In genomic region chr3:107574650-107575049, GRCh38 we compare ENCODE assay signal across 9 cellular contexts. TPM values are rescaled to one million over a fixed set of nuclear protein-coding genes. Genes with fewer than 3 reads are reported as not detected.
DNase-seq lines count a peak whose midpoint lies in the region; ATAC-seq, FAIRE-seq and TF ChIP-seq lines count a peak whose summit lies in the region.
"Had no signal": no experiment of that assay in that cellular context is flagged by ENCODE, and none has a peak within 500 bp of the region (broad histone marks: within the 10 kb centered on the region; RNA-seq: fewer than 3 reads in every experiment).

No MANE protein-coding gene starts in this region.

- peak; percentile 23 to 56 for DNase-seq in A549 (ENCODE audit: low read depth in 1 of 2, low spot score in 1 of 2)
- DNase-seq in SHP77 (lab: John Stamatoyannopoulos, UW), result peak; percentile 14 to 20
- DNase-seq in foreskin melanocyte, result peak; percentile 38
- no peak for DNase-seq in sciatic nerve (ENCODE audit: low spot score)
- DNase-seq in activated CD4-positive, alpha-beta memory T cell treated with anti-CD3 and anti-CD28 coated beads, Interleukin-2, amount 10 ng/mL, durations not matched to agents 7 days and 5 days, result no peak
- no peak for DNase-seq in activated CD4-positive, alpha-beta T cell treated with anti-CD3 and anti-CD28 coated beads for 48 hours

- no peaks in the 10 kb centered on the region for H3K9me3 Mint-ChIP-seq in activated CD4-positive, alpha-beta memory T cell treated with anti-CD3 and anti-CD28 coated beads, Interleukin-2, amount 10 ng/mL, durations not matched to agents 7 days and 5 days
- H3K9me3 Mint-ChIP-seq: dendritic cell treated with granulocyte-macrophage colony-stimulating factor and Interleukin-4, amounts not matched to agents 40 ng/mL and 50 ng/mL, for 4 days had no signal

- intact Hi-C loops in sciatic nerve (cut with DNase I), result no loop called here

- CTCF ChIA-PET in A549 (lab: Yijun Ruan, JAX), result interaction anchor here (0.6 to 3.0 kb wide), 20 partner anchors 12 to 903 kb away, joined by 3 to 18 read pairs (median 3); no protein-coding TSS in a partner anchor
- CTCF ChIA-PET in activated CD4-positive, alpha-beta memory T cell treated with anti-CD3 and anti-CD28 coated beads, Interleukin-2, amount 10 ng/mL, durations not matched to agents 7 days and 5 days (lab: Charles Lee), result interaction anchor here (0.7 to 1.8 kb wide), 8 partner anchors 17 to 116 kb away, joined by 3 to 8 read pairs (median 3); no protein-coding TSS in a partner anchor

- no peaks in the 10 kb centered on the region for H3K27me3 Mint-ChIP-seq in activated CD4-positive, alpha-beta memory T cell treated with anti-CD3 and anti-CD28 coated beads, Interleukin-2, amount 10 ng/mL, durations not matched to agents 7 days and 5 days
- H3K27me3 Mint-ChIP-seq: dendritic cell treated with granulocyte-macrophage colony-stimulating factor and Interleukin-4, amounts not matched to agents 40 ng/mL and 50 ng/mL, for 4 days had no signal

- H3K4me3 ChIP-seq in A549, result no peak overlapping the region

- POLR2A ChIA-PET in A549 (lab: Yijun Ruan, JAX), result no interaction called here
- POLR2A ChIA-PET in activated CD4-positive, alpha-beta memory T cell treated with anti-CD3 and anti-CD28 coated beads, Interleukin-2, amount 10 ng/mL, durations not matched to agents 7 days and 5 days (lab: Charles Lee), result no interaction called here

- H3K4me1 ChIP-seq in A549, result no peaks in the 10 kb centered on the region

- peak; percentile 69 to 73 for TF ChIP-seq RAD21 in A549 (conservative IDR thresholded peaks at IDR 0.05 in 1 of 2, IDR thresholded peaks at IDR 0.05 in 1 of 2)

- no peaks in the 10 kb centered on the region for H3K9me3 ChIP-seq in A549

- H3K36me3 Mint-ChIP-seq in activated CD4-positive, alpha-beta memory T cell treated with anti-CD3 and anti-CD28 coated beads, Interleukin-2, amount 10 ng/mL, durations not matched to agents 7 days and 5 days (ENCODE audit: low read depth), result no peaks in the 10 kb centered on the region

- TF ChIP-seq EP300 in A549 (IDR thresholded peaks at IDR 0.05), result no peak

- peaks cover 7% of the 10 kb centered on the region for H3K4me1 Mint-ChIP-seq in activated CD4-positive, alpha-beta memory T cell treated with anti-CD3 and anti-CD28 coated beads, Interleukin-2, amount 10 ng/mL, durations not matched to agents 7 days and 5 days

- TF ChIP-seq CTCF in A549 (IDR thresholded peaks at IDR 0.05) (peak; percentile 77), GM12873 (IDR thresholded peaks at IDR 0.05; ENCODE audit: insufficient read depth, low read depth, low read length, missing control alignments) (peak; percentile 54)

- H3K4me3 Mint-ChIP-seq in activated CD4-positive, alpha-beta memory T cell treated with anti-CD3 and anti-CD28 coated beads, Interleukin-2, amount 10 ng/mL, durations not matched to agents 7 days and 5 days, result no peak overlapping the region
- H3K4me3 Mint-ChIP-seq: dendritic cell treated with granulocyte-macrophage colony-stimulating factor and Interleukin-4, amounts not matched to agents 40 ng/mL and 50 ng/mL, for 4 days had no signal

- ATAC-seq in A549 (peak; percentile 76 to 86), HG03196 (IDR thresholded peaks at IDR 0.05; ENCODE audit: unreplicated experiment) (peak; percentile 68), sciatic nerve (peak; percentile 67)

- no peak for FAIRE-seq in A549 (lab: Jason Lieb, UNC)

- H3K27ac ChIP-seq in A549, result no peak overlapping the region

- TF ChIP-seq POLR2A in A549 (IDR thresholded peaks at IDR 0.05; ENCODE audit: low read length), result no peak

- no peak overlapping the region for H3K4me2 ChIP-seq in A549

- H3K27ac Mint-ChIP-seq in activated CD4-positive, alpha-beta memory T cell treated with anti-CD3 and anti-CD28 coated beads, Interleukin-2, amount 10 ng/mL, durations not matched to agents 7 days and 5 days, result no peak overlapping the region
- H3K27ac Mint-ChIP-seq: dendritic cell treated with granulocyte-macrophage colony-stimulating factor and Interleukin-4, amounts not matched to agents 40 ng/mL and 50 ng/mL, for 4 days had no signal

TF ChIP-seq in A549, 52 proteins besides CTCF, POLR2A, EP300 and RAD21:
- TF ChIP-seq SMC3 (IDR thresholded peaks at IDR 0.05) (peak; percentile 46; the same call in 2 of the 3 replicates), HOXB13 (CRISPR knock-in tag; IDR thresholded peaks at IDR 0.05; ENCODE audit: low read depth) (no peak)

RNA-seq across cellular contexts. Expression of gene BBX, which starts 51.9 kb away (rescaled TPM):
- 55.7 and 62.8 TPM in 2 replicates for polyA plus RNA-seq in A549 (2011; rRNA removed)
- polyA plus RNA-seq in A549 (2012; cell fraction: cytosol; rRNA removed), result 7.9 and 8.2 TPM in 2 replicates
- 6.4 and 8.8 TPM in 2 replicates for polyA plus RNA-seq in A549 (2012; cell fraction: nucleus; rRNA removed)
- polyA plus RNA-seq in A549 (2017; fragmentation: RNase III; extraction: RNeasy Plus Mini Kit Qiagen cat#74134 plus additional on column Dnase treatment), result 16.4 to 16.8 TPM (median 16.7 TPM) in 3 replicates
- 119 and 120 TPM in 2 replicates for polyA minus RNA-seq in A549 (2011; rRNA and poly(A)+ RNA removed)
- total RNA-seq in sciatic nerve, result 93.6 TPM
- 10 to 100 TPM; 38.9 to 42.4 TPM for total RNA-seq in activated CD4-positive, alpha-beta memory T cell treated with anti-CD3 and anti-CD28 coated beads, Interleukin-2, amount 10 ng/mL, durations not matched to agents 7 days and 5 days

Comparison
In these comparisons a context has a peak if more than half of its experiments do, and no peak if none do; other contexts are left out.
1. DNase-seq: peak in A549 (2 of 2), SHP77 (2 of 2) and foreskin melanocyte (single experiment); none in sciatic nerve (single experiment), activated CD4-positive, alpha-beta memory T cell treated with anti-CD3 and anti-CD28 coated beads, Interleukin-2, amount 10 ng/mL, durations not matched to agents 7 days and 5 days (single experiment) and activated CD4-positive, alpha-beta T cell treated with anti-CD3 and anti-CD28 coated beads for 48 hours (single experiment).
2. Peak in every context shown above with its lines, with median percentiles within 50 percentile points of each other: ATAC-seq.